26 cellular contexts compared by ENCODE assay signal in genomic region chr10:48774416-48775205, GRCh38.
"Had no signal": no experiment of that assay in that cellular context is flagged by ENCODE, and none has a peak within 500 bp of the region (broad histone marks: within the 10 kb centered on the region; RNA-seq: fewer than 3 reads in every experiment).

No MANE protein-coding gene starts in this region.

- H3K27me3 ChIP-seq: adrenal gland, ascending aorta, brain microvascular endothelial cell, esophagus squamous epithelium, gastroesophageal sphincter, ovary, thyroid gland had no signal

- H3K36me3 ChIP-seq: adrenal gland, ascending aorta, brain microvascular endothelial cell, esophagus squamous epithelium, gastroesophageal sphincter, ovary, prostate gland, thyroid gland had no signal

- H3K4me1 Mint-ChIP-seq: activated T-helper 17 cell treated with anti-CD3 and anti-CD28 coated beads, Interleukin-2, amount 50 U/mL, for 72 hours; mesothelial cell of epicardium; naive thymus-derived CD8-positive, alpha-beta T cell had no signal

- H3K27ac ChIP-seq: adrenal gland, ascending aorta, brain microvascular endothelial cell, esophagus squamous epithelium, gastroesophageal sphincter, ovary, prostate gland, thyroid gland had no signal

- H3K36me3 Mint-ChIP-seq: activated naive CD8-positive, alpha-beta T cell; mesothelial cell of epicardium; naive thymus-derived CD8-positive, alpha-beta T cell had no signal

- H3K27me3 Mint-ChIP-seq: activated naive CD8-positive, alpha-beta T cell; activated T-cell treated with anti-CD3 and anti-CD28 coated beads, Interleukin-2, amount 50 U/mL, for 24 hours; activated T-helper 17 cell treated with anti-CD3 and anti-CD28 coated beads, Interleukin-2, amount 50 U/mL, for 72 hours; naive thymus-derived CD8-positive, alpha-beta T cell; stimulated activated naive CD8-positive, alpha-beta T cell treated with anti-CD3 and anti-CD28 coated beads, Interleukin-15, Interleukin-2, amounts not matched to agents 100 ng/mL and 50 ng/mL, for 24 hours had no signal

- H3K4me3 Mint-ChIP-seq: activated naive CD8-positive, alpha-beta T cell; activated T-cell treated with anti-CD3 and anti-CD28 coated beads, Interleukin-2, amount 50 U/mL, for 24 hours; activated T-helper 17 cell treated with anti-CD3 and anti-CD28 coated beads, Interleukin-2, amount 50 U/mL, for 72 hours; effector memory CD8-positive, alpha-beta T cell; mesothelial cell of epicardium; naive thymus-derived CD8-positive, alpha-beta T cell; stimulated activated naive CD8-positive, alpha-beta T cell treated with anti-CD3 and anti-CD28 coated beads, Interleukin-15, Interleukin-2, amounts not matched to agents 100 ng/mL and 50 ng/mL, for 24 hours; T-helper 1 cell treated with Interleukin-12 subunit alpha and Interleukin-12 subunit beta and Interleukin-4 antibody, amounts not matched to agents 30 μg/mL and 1 μg/mL, for 36 hours had no signal

- H3K9me3 ChIP-seq: adrenal gland, ascending aorta, esophagus squamous epithelium, gastroesophageal sphincter, ovary, prostate gland, thyroid gland had no signal

- DNase-seq: activated CD4-positive, alpha-beta T cell treated with anti-CD3 and anti-CD28 coated beads for 4 hours; activated CD4-positive, alpha-beta T cell treated with anti-CD3 and anti-CD28 coated beads, Interleukin-2, amount 50 U/mL, for 48 hours; activated CD4-positive, CD25-positive, alpha-beta regulatory T cell; activated T-cell treated with anti-CD3 and anti-CD28 coated beads, Interleukin-2, amount 50 U/mL, for 24 hours; adrenal gland; brain microvascular endothelial cell; caudate nucleus; dermis blood vessel endothelial cell; effector memory CD8-positive, alpha-beta T cell; esophagus squamous epithelium; hypothalamus; naive thymus-derived CD8-positive, alpha-beta T cell; ovary; right cardiac atrium; stimulated activated CD4-positive, alpha-beta T cell treated with anti-CD3 and anti-CD28 coated beads, Interleukin-4, amount 100 ng/mL, for 24 hours; substantia nigra; T1000; thyroid gland had no signal

- H3K4me3 ChIP-seq: adrenal gland, ascending aorta, esophagus squamous epithelium, gastroesophageal sphincter, ovary, prostate gland, thyroid gland had no signal

- H3K4me1 ChIP-seq: adrenal gland, ascending aorta, esophagus squamous epithelium, gastroesophageal sphincter, prostate gland, thyroid gland had no signal

- H3K9me3 Mint-ChIP-seq: activated T-cell treated with anti-CD3 and anti-CD28 coated beads, Interleukin-2, amount 50 U/mL, for 24 hours; activated T-helper 17 cell treated with anti-CD3 and anti-CD28 coated beads, Interleukin-2, amount 50 U/mL, for 72 hours; effector memory CD8-positive, alpha-beta T cell; mesothelial cell of epicardium; stimulated activated naive CD8-positive, alpha-beta T cell treated with anti-CD3 and anti-CD28 coated beads, Interleukin-15, Interleukin-2, amounts not matched to agents 100 ng/mL and 50 ng/mL, for 24 hours; T-helper 1 cell treated with Interleukin-12 subunit alpha and Interleukin-12 subunit beta and Interleukin-4 antibody, amounts not matched to agents 30 μg/mL and 1 μg/mL, for 36 hours had no signal

- ATAC-seq: activated T-helper 17 cell treated with anti-CD3 and anti-CD28 coated beads, Interleukin-2, amount 50 U/mL, for 72 hours; effector memory CD8-positive, alpha-beta T cell; gastroesophageal sphincter; naive thymus-derived CD8-positive, alpha-beta T cell; right cardiac atrium had no signal

- H3K27ac Mint-ChIP-seq: activated naive CD8-positive, alpha-beta T cell; activated T-cell treated with anti-CD3 and anti-CD28 coated beads, Interleukin-2, amount 50 U/mL, for 24 hours; activated T-helper 17 cell treated with anti-CD3 and anti-CD28 coated beads, Interleukin-2, amount 50 U/mL, for 72 hours; effector memory CD8-positive, alpha-beta T cell; mesothelial cell of epicardium; stimulated activated naive CD8-positive, alpha-beta T cell treated with anti-CD3 and anti-CD28 coated beads, Interleukin-15, Interleukin-2, amounts not matched to agents 100 ng/mL and 50 ng/mL, for 24 hours; T-helper 1 cell treated with Interleukin-12 subunit alpha and Interleukin-12 subunit beta and Interleukin-4 antibody, amounts not matched to agents 30 μg/mL and 1 μg/mL, for 36 hours had no signal
